Comparison of ENCODE assay signal across 8 cellular contexts in the genomic region with DNA sequence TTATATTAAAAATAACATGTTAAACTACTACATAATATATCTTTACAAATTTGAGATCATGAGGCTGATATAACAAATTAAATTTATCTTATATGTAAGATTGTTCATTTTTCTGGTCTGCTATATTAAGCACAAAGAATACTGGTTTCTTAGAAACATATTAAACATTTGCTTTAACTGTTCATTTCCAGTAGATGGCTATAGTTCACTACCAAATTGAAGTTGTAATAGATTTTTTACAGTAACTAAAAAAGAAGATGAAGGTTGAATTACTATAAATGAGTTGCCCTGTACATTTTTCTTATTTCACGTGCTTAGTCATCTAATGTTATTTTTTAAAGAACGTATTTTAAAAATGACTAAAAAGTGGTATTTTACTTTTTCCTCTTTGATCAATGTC. TPM values are rescaled to one million over a fixed set of nuclear protein-coding genes. Genes with fewer than 3 reads are reported as not detected.
DNase-seq lines count a peak whose midpoint lies in the region; TF ChIP-seq lines count a peak whose summit lies in the region.
"Had no signal": no experiment of that assay in that cellular context is flagged by ENCODE, and none has a peak within 500 bp of the region (broad histone marks: within the 10 kb centered on the region; RNA-seq: fewer than 3 reads in every experiment).

No MANE protein-coding gene starts in this region.

- POLR2A ChIA-PET in activated CD4-positive, alpha-beta memory T cell treated with anti-CD3 and anti-CD28 coated beads, Interleukin-2, amount 10 ng/mL, durations not matched to agents 7 days and 5 days (lab: Charles Lee), result no interaction called here

- H3K27ac Mint-ChIP-seq in nephron, result no peak overlapping the region
- no peak overlapping the region for H3K27ac Mint-ChIP-seq in activated CD4-positive, alpha-beta memory T cell treated with anti-CD3 and anti-CD28 coated beads, Interleukin-2, amount 10 ng/mL, durations not matched to agents 7 days and 5 days
- no peak overlapping the region for H3K27ac Mint-ChIP-seq in immature natural killer cell

- no peaks in the 10 kb centered on the region for H3K36me3 ChIP-seq in adrenal gland (replicated peaks in 1 of 2)

- H3K4me3 ChIP-seq in adrenal gland, result no peak overlapping the region

- peak; percentile 38 for DNase-seq in GF-D8 (lab: John Stamatoyannopoulos, UW)
- DNase-seq in NCI-H1417 (lab: John Stamatoyannopoulos, UW), result peak in 2 of 3 experiments; percentile 11 to 60
- no peak for DNase-seq in adrenal gland
- DNase-seq in central memory CD4-positive, alpha-beta T cell, result no peak
- no peak for DNase-seq in activated CD4-positive, alpha-beta memory T cell treated with anti-CD3 and anti-CD28 coated beads, Interleukin-2, amount 10 ng/mL, durations not matched to agents 7 days and 5 days
- no peak for DNase-seq in immature natural killer cell
- DNase-seq: left colon had no signal

- no peak overlapping the region for H3K27ac ChIP-seq in adrenal gland

- intact Hi-C loops in adrenal gland (cut with DNase I), result loop anchor here in 1 of 2 donors (5.0 kb wide), 1 partner anchor 823 kb away; no protein-coding TSS in a partner anchor

- no peaks in the 10 kb centered on the region for H3K9me3 ChIP-seq in adrenal gland (replicated peaks in 1 of 3)

- 42 to 61% (median 50%) methylated on average over 2 of the region's 2 CpGs for WGBS in adrenal gland, 4 donors

- no peaks in the 10 kb centered on the region for H3K27me3 Mint-ChIP-seq in nephron (ENCODE audit: low read depth)
- no peaks in the 10 kb centered on the region for H3K27me3 Mint-ChIP-seq in activated CD4-positive, alpha-beta memory T cell treated with anti-CD3 and anti-CD28 coated beads, Interleukin-2, amount 10 ng/mL, durations not matched to agents 7 days and 5 days
- H3K27me3 Mint-ChIP-seq in immature natural killer cell (ENCODE audit: low read depth in 3 of 3), result no peaks in the 10 kb centered on the region

- TF ChIP-seq POLR2A in adrenal gland (IDR thresholded peaks at IDR 0.05), result no peak

- H3K4me1 Mint-ChIP-seq in nephron, result no peaks in the 10 kb centered on the region
- no peaks in the 10 kb centered on the region for H3K4me1 Mint-ChIP-seq in activated CD4-positive, alpha-beta memory T cell treated with anti-CD3 and anti-CD28 coated beads, Interleukin-2, amount 10 ng/mL, durations not matched to agents 7 days and 5 days
- H3K4me1 Mint-ChIP-seq in immature natural killer cell, result no peaks in the 10 kb centered on the region

- no peaks in the 10 kb centered on the region for H3K27me3 ChIP-seq in adrenal gland

- H3K36me3 Mint-ChIP-seq in nephron (ENCODE audit: low read depth), result no peaks in the 10 kb centered on the region
- H3K36me3 Mint-ChIP-seq in activated CD4-positive, alpha-beta memory T cell treated with anti-CD3 and anti-CD28 coated beads, Interleukin-2, amount 10 ng/mL, durations not matched to agents 7 days and 5 days (ENCODE audit: low read depth), result no peaks in the 10 kb centered on the region
- H3K36me3 Mint-ChIP-seq in immature natural killer cell, result peaks cover 0 to 4% (median 3%) of the 10 kb centered on the region in 3 donors

- H3K4me3 Mint-ChIP-seq in nephron (no peak overlapping the region), immature natural killer cell (no peak overlapping the region)
- H3K4me3 Mint-ChIP-seq in activated CD4-positive, alpha-beta memory T cell treated with anti-CD3 and anti-CD28 coated beads, Interleukin-2, amount 10 ng/mL, durations not matched to agents 7 days and 5 days, result no peak overlapping the region

- no peaks in the 10 kb centered on the region for H3K4me1 ChIP-seq in adrenal gland (replicated peaks in 1 of 2)

- H3K9me3 Mint-ChIP-seq in nephron (no peaks in the 10 kb centered on the region), immature natural killer cell (no peaks in the 10 kb centered on the region)
- H3K9me3 Mint-ChIP-seq in activated CD4-positive, alpha-beta memory T cell treated with anti-CD3 and anti-CD28 coated beads, Interleukin-2, amount 10 ng/mL, durations not matched to agents 7 days and 5 days, result no peaks in the 10 kb centered on the region

- CTCF ChIA-PET in activated CD4-positive, alpha-beta memory T cell treated with anti-CD3 and anti-CD28 coated beads, Interleukin-2, amount 10 ng/mL, durations not matched to agents 7 days and 5 days (lab: Charles Lee), result no interaction called here

- TF ChIP-seq CTCF in adrenal gland (IDR thresholded peaks at IDR 0.05) (peak in 4 of 6 experiments; percentile 6 to 45 (median 30)), nephron (IDR thresholded peaks at IDR 0.05; ENCODE audit: unreplicated experiment in 3 of 3) (peak; percentile 20 to 61 (median 24))

RNA-seq across cellular contexts. Expression of gene ZNF407, which starts 57.0 kb away (rescaled TPM):
- 10 to 100 TPM in 4 of 8 donors, 1 to 10 TPM in 4; 6.9 to 20.2 (median 10.0) TPM for total RNA-seq in adrenal gland
- polyA plus RNA-seq in adrenal gland (1 to 10 TPM; 2.5 to 4.4 (median 4.2) TPM), immature natural killer cell (1 to 10 TPM; 1.5 to 4.7 (median 1.5) TPM)
- 10 to 100 TPM; 11.7 to 13.4 TPM for total RNA-seq in activated CD4-positive, alpha-beta memory T cell treated with anti-CD3 and anti-CD28 coated beads, Interleukin-2, amount 10 ng/mL, durations not matched to agents 7 days and 5 days

Comparison
In these comparisons a context has a peak if more than half of its experiments do, and no peak if none do; other contexts are left out.
1. DNase-seq: peak in GF-D8 (single experiment) and NCI-H1417 (2 of 3); none in adrenal gland (0 of 7), central memory CD4-positive, alpha-beta T cell (single experiment), activated CD4-positive, alpha-beta memory T cell treated with anti-CD3 and anti-CD28 coated beads, Interleukin-2, amount 10 ng/mL, durations not matched to agents 7 days and 5 days (single experiment) and immature natural killer cell (0 of 3).